Comparison of ENCODE assay signal across 8 cellular contexts in genomic region chr1:148049113-148049491, GRCh38.
DNase-seq lines count a peak whose midpoint lies in the region; ATAC-seq and TF ChIP-seq lines count a peak whose summit lies in the region.
"Not testable (repeated sequence)": the region's sequence is repeated elsewhere in the genome, so short reads cannot be mapped to it uniquely, and the experiment has no call there.

No MANE protein-coding gene starts in this region.

- not testable (repeated sequence) for H2BK20ac ChIP-seq in H9 (ENCODE audit: low read depth, low read length, poor library complexity, severe bottlenecking)

- not testable (repeated sequence) for H2AK5ac ChIP-seq in H9 (ENCODE audit: insufficient read length, low read length)

- CTCF ChIA-PET in activated naive CD4-positive, alpha-beta T cell treated with anti-CD3 and anti-CD28 coated beads, Interleukin-2, amount 10 ng/mL, durations not matched to agents 7 days and 5 days (lab: Charles Lee); naive thymus-derived CD4-positive, alpha-beta T cell (lab: Charles Lee): not testable (repeated sequence)

- not testable (repeated sequence) for H3K23ac ChIP-seq in H9 (ENCODE audit: insufficient read length, low read depth, low read length)

- H3K9ac ChIP-seq in H9 (ENCODE audit: extremely low read depth, insufficient read length, low read length): not testable (repeated sequence)

- not testable (repeated sequence) for H4K91ac ChIP-seq in H9 (ENCODE audit: insufficient read length, low read depth, low read length)

- not testable (repeated sequence) for H3K9me3 ChIP-seq in H9 (ENCODE audit: control insufficient read depth, low read depth, low read length); left ventricle myocardium inferior (replicated peaks); naive thymus-derived CD4-positive, alpha-beta T cell (ENCODE audit: control insufficient read depth in 2 of 3, low read length in 3 of 3); uterus

- TF ChIP-seq CTCF in H9 (conservative IDR thresholded peaks at IDR 0.05); coronary artery (IDR thresholded peaks at IDR 0.05); left ventricle myocardium inferior (IDR thresholded peaks at IDR 0.05; ENCODE audit: borderline replicate concordance); uterus (IDR thresholded peaks at IDR 0.05): not testable (repeated sequence)

- not testable (repeated sequence) for H3K4me1 Mint-ChIP-seq in H9; activated naive CD4-positive, alpha-beta T cell treated with anti-CD3 and anti-CD28 coated beads, Interleukin-2, amount 10 ng/mL, durations not matched to agents 7 days and 5 days; naive thymus-derived CD4-positive, alpha-beta T cell

- not testable (repeated sequence) for H3K36me3 ChIP-seq in left ventricle myocardium inferior; naive thymus-derived CD4-positive, alpha-beta T cell (ENCODE audit: control insufficient read depth in 2 of 3, insufficient read depth in 3 of 3, low read length in 3 of 3); uterus

- H4K8ac ChIP-seq in H9 (replicated peaks; ENCODE audit: insufficient read length, low read depth, low read length): not testable (repeated sequence)

- intact Hi-C loops in left ventricle myocardium inferior (cut with micrococcal nuclease); naive thymus-derived CD4-positive, alpha-beta T cell (cut with micrococcal nuclease); uterus (cut with DNase I; ENCODE audit: low total_unique reads): not testable (repeated sequence)

- peak overlapping the region; percentile 80 to 91 for H3K4me3 Mint-ChIP-seq in H9
- H3K4me3 Mint-ChIP-seq in activated naive CD4-positive, alpha-beta T cell treated with anti-CD3 and anti-CD28 coated beads, Interleukin-2, amount 10 ng/mL, durations not matched to agents 7 days and 5 days: peak overlapping the region; percentile 66
- H3K4me3 Mint-ChIP-seq in naive thymus-derived CD4-positive, alpha-beta T cell: peak overlapping the region; percentile 66 to 86 (median 77)

- ATAC-seq in naive thymus-derived CD4-positive, alpha-beta T cell: not testable (repeated sequence)

- H3K14ac ChIP-seq in H9 (ENCODE audit: insufficient read depth, low read length): not testable (repeated sequence)

- not testable (repeated sequence) for H4K5ac ChIP-seq in H9 (ENCODE audit: insufficient read length, low read depth, low read length)

- H3K4me3 ChIP-seq in coronary artery (peak overlapping the region; percentile 60), left ventricle myocardium inferior (peak overlapping the region; percentile 53), uterus (peak overlapping the region; percentile 9 to 24)
- peak overlapping the region; percentile 30 for H3K4me3 ChIP-seq in naive thymus-derived CD4-positive, alpha-beta T cell (ENCODE audit: low read length)

- H3K4ac ChIP-seq in H9 (ENCODE audit: low read depth, low read length): not testable (repeated sequence)

- H2BK120ac ChIP-seq in H9 (ENCODE audit: low read depth, low read length, poor library complexity, severe bottlenecking): not testable (repeated sequence)

- not testable (repeated sequence) for H3K27me3 ChIP-seq in H9 (ENCODE audit: insufficient read depth, low read length); naive thymus-derived CD4-positive, alpha-beta T cell (ENCODE audit: control insufficient read depth in 2 of 2, insufficient read depth in 2 of 2, low read length in 2 of 2); uterus
- H3K27me3 ChIP-seq in left ventricle myocardium inferior (ENCODE audit: low read depth): peaks cover 14% of the 10 kb centered on the region

- H3T11ph ChIP-seq in H9 (ENCODE audit: low read length): not testable (repeated sequence)

- POLR2A ChIA-PET in naive thymus-derived CD4-positive, alpha-beta T cell (lab: Charles Lee): not testable (repeated sequence)

- not testable (repeated sequence) for H3K36me3 Mint-ChIP-seq in H9 (ENCODE audit: insufficient read depth in 1 of 3, low read depth in 3 of 3); activated naive CD4-positive, alpha-beta T cell treated with anti-CD3 and anti-CD28 coated beads, Interleukin-2, amount 10 ng/mL, durations not matched to agents 7 days and 5 days; naive thymus-derived CD4-positive, alpha-beta T cell

- H3K27ac ChIP-seq in H9 (ENCODE audit: insufficient read length, low read depth, low read length); coronary artery; left ventricle myocardium inferior (replicated peaks); naive thymus-derived CD4-positive, alpha-beta T cell (ENCODE audit: low read depth, low read length); uterus: not testable (repeated sequence)

- H3K27ac Mint-ChIP-seq in H9; activated naive CD4-positive, alpha-beta T cell treated with anti-CD3 and anti-CD28 coated beads, Interleukin-2, amount 10 ng/mL, durations not matched to agents 7 days and 5 days; naive thymus-derived CD4-positive, alpha-beta T cell: not testable (repeated sequence)

- H2BK12ac ChIP-seq in H9 (ENCODE audit: insufficient read length, low read depth, low read length): not testable (repeated sequence)

- H3K27me3 Mint-ChIP-seq in H9 (ENCODE audit: low read depth): not testable (repeated sequence)
- H3K27me3 Mint-ChIP-seq in activated naive CD4-positive, alpha-beta T cell treated with anti-CD3 and anti-CD28 coated beads, Interleukin-2, amount 10 ng/mL, durations not matched to agents 7 days and 5 days: peaks cover 17% of the 10 kb centered on the region
- peaks cover 5 to 18% (median 9%) of the 10 kb centered on the region in 5 donors for H3K27me3 Mint-ChIP-seq in naive thymus-derived CD4-positive, alpha-beta T cell

- H3K4me1 ChIP-seq in H9 (ENCODE audit: insufficient read depth, low read length); left ventricle myocardium inferior; naive thymus-derived CD4-positive, alpha-beta T cell (ENCODE audit: control insufficient read depth in 2 of 2, insufficient read depth in 2 of 2, low read length in 2 of 2); uterus: not testable (repeated sequence)

- H2BK15ac ChIP-seq in H9 (ENCODE audit: low read depth, low read length): not testable (repeated sequence)

- H3K23me2 ChIP-seq in H9 (ENCODE audit: insufficient read length, low read depth, low read length, poor library complexity, severe bottlenecking): not testable (repeated sequence)

- not testable (repeated sequence) for DNase-seq in H9; coronary artery (ENCODE audit: low spot score); left ventricle myocardium inferior; uterus
- DNase-seq in activated CD4-positive, alpha-beta T cell treated with anti-CD3 and anti-CD28 coated beads, Interleukin-2, amount 50 U/mL, for 1 hour: peak; percentile 27
- DNase-seq in activated naive CD4-positive, alpha-beta T cell treated with anti-CD3 and anti-CD28 coated beads, Interleukin-2, amount 10 ng/mL, durations not matched to agents 7 days and 5 days: peak; percentile 21
- peak in 4 of 9 donors; percentile 13 to 39 (median 18) for DNase-seq in naive thymus-derived CD4-positive, alpha-beta T cell
- DNase-seq in stimulated activated CD4-positive, alpha-beta T cell treated with anti-CD3 and anti-CD28 coated beads, Interleukin-12 subunit alpha, Interleukin-12 subunit beta, amount 100 ng/mL, for 4 hours: peak; percentile 22

- H3K79me2 ChIP-seq in H9 (ENCODE audit: insufficient read depth, low read length): not testable (repeated sequence)

- H3K56ac ChIP-seq in H9 (ENCODE audit: insufficient read length, low read depth, low read length): not testable (repeated sequence)

- not testable (repeated sequence) for H4K20me1 ChIP-seq in H9 (ENCODE audit: control insufficient read depth, insufficient read depth, insufficient read length)

- H3K9me3 Mint-ChIP-seq in H9; activated naive CD4-positive, alpha-beta T cell treated with anti-CD3 and anti-CD28 coated beads, Interleukin-2, amount 10 ng/mL, durations not matched to agents 7 days and 5 days; naive thymus-derived CD4-positive, alpha-beta T cell: not testable (repeated sequence)

- not testable (repeated sequence) for H2AFZ ChIP-seq in H9 (ENCODE audit: low read length)

- not testable (repeated sequence) for H2BK5ac ChIP-seq in H9 (ENCODE audit: insufficient read length, low read length)

- not testable (repeated sequence) for H3K4me2 ChIP-seq in H9 (ENCODE audit: insufficient read depth, insufficient read length, low read length)

- WGBS in H9 (ENCODE audit: extremely low coverage, insufficient read length, low lambda C conversion rate): no CpG with 5 or more reads among the region's 25 CpGs

- not testable (repeated sequence) for H3K79me1 ChIP-seq in H9 (ENCODE audit: insufficient read depth, low read depth, low read length, poor library complexity, severe bottlenecking)

- H3K18ac ChIP-seq in H9 (ENCODE audit: insufficient read length, low read depth, low read length): not testable (repeated sequence)

- not testable (repeated sequence) for TF ChIP-seq POLR2A in uterus (IDR thresholded peaks at IDR 0.05)
